Comparison of ENCODE assay signal across 1 cellular context in genomic region chr13:40074338-40074737, GRCh38.
TF ChIP-seq lines count a peak whose summit lies in the region.

No MANE protein-coding gene starts in this region.

TF ChIP-seq in WTC11, 78 proteins besides CTCF, POLR2A, EP300 and RAD21 (continued from another document):
- TF ChIP-seq GRHL2 (CRISPR knock-in tag; IDR thresholded peaks at IDR 0.05; ENCODE audit: insufficient replicate concordance, severe bottlenecking) (no peak), NR3C1 (CRISPR knock-in tag; conservative IDR thresholded peaks at IDR 0.05; ENCODE audit: low read depth) (no peak), ETV6 (CRISPR knock-in tag; IDR thresholded peaks at IDR 0.05) (no peak), ZBTB43 (CRISPR knock-in tag; IDR thresholded peaks at IDR 0.05) (no peak), IRF2 (CRISPR knock-in tag; IDR thresholded peaks at IDR 0.05; ENCODE audit: borderline replicate concordance, low read depth) (no peak), SOX15 (CRISPR knock-in tag; IDR thresholded peaks at IDR 0.05) (no peak)
TF ChIP-seq in WTC11: peak in this region for 0.
